ENCODE assay signal across 8 cellular contexts in genomic region chr6:7475081-7475480, GRCh38.
"Had no signal": no experiment of that assay in that cellular context is flagged by ENCODE, and none has a peak within 500 bp of the region (broad histone marks: within the 10 kb centered on the region; RNA-seq: fewer than 3 reads in every experiment).

No MANE protein-coding gene starts in this region.

- H3K4me3 Mint-ChIP-seq: HFFc6, IgD-negative memory B cell had no signal

- H3K36me3 Mint-ChIP-seq: IgD-negative memory B cell had no signal

- H3K36me3 ChIP-seq: HAP-1 had no signal

- H3K27ac ChIP-seq: GM23248, HL-60 had no signal

- DNase-seq: GM23248, GOT3, H7, HFFc6 had no signal

- H2AFZ ChIP-seq: GM23248 had no signal

- H3K4me1 ChIP-seq: HAP-1 had no signal

- H3K27ac Mint-ChIP-seq: HFFc6, IgD-negative memory B cell had no signal

- H3K9me3 ChIP-seq: HAP-1 had no signal

- FAIRE-seq: HepG2 had no signal

- H3K9me3 Mint-ChIP-seq: HFFc6 had no signal

- H3K27me3 Mint-ChIP-seq: IgD-negative memory B cell had no signal

- H3K4me3 ChIP-seq: GM23248, HAP-1 had no signal

- H3K9ac ChIP-seq: GM23248 had no signal
